28 cellular contexts compared by ENCODE assay signal in the genomic region with DNA sequence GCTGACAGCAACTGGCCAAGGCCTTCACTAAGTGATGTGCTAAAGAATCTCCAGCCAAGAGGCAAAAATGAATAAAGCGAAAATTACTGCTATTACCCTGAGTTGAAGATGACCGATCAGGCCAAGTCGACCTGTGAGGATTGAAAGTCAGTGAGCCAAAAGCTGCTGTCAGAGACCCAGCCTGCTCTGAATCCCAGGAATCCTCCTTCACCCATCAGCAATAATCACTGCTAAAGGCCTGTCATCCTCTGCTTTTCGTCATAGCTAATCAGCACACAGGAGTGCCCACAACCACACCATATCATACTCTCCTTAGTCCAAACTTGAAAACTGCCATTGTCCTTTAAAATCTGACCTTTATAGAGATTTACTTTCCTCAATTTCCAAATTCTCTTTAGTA.
"Had no signal": no experiment of that assay in that cellular context is flagged by ENCODE, and none has a peak within 500 bp of the region (broad histone marks: within the 10 kb centered on the region; RNA-seq: fewer than 3 reads in every experiment).

No MANE protein-coding gene starts in this region.

- ATAC-seq: activated T-helper 17 cell treated with anti-CD3 and anti-CD28 coated beads, Interleukin-2, amount 50 U/mL, for 72 hours; esophagus mucosa; foreskin keratinocyte; heart right ventricle; left lung; lower lobe of right lung; mucosa of descending colon; psoas muscle; stimulated activated naive CD8-positive, alpha-beta T cell treated with anti-CD3 and anti-CD28 coated beads, Interleukin-15, Interleukin-2, amounts not matched to agents 100 U/mL and 50 U/mL, for 24 hours; T-helper 17 cell had no signal

- H3K9me3 ChIP-seq: breast epithelium, left lung, lower lobe of right lung, mucosa of descending colon, psoas muscle, right atrium auricular region, testis, transverse colon had no signal

- H3K36me3 ChIP-seq: breast epithelium, heart right ventricle, left lung, lower lobe of right lung, right atrium auricular region, transverse colon, WERI-Rb-1 had no signal

- H3K4me3 ChIP-seq: breast epithelium, heart right ventricle, left lung, lower lobe of right lung, mucosa of descending colon, psoas muscle, right atrium auricular region, testis, transverse colon had no signal

- DNase-seq: activated CD4-positive, alpha-beta memory T cell treated with anti-CD3 and anti-CD28 coated beads for 36 hours; activated CD4-positive, alpha-beta T cell treated with anti-CD3 and anti-CD28 coated beads, Interleukin-2, amount 10 ng/mL, durations not matched to agents 24 days and 14 days; activated CD4-positive, CD25-positive, alpha-beta regulatory T cell treated with anti-CD3 and anti-CD28 coated beads, Interleukin-2, amount 50 U/mL, for 72 hours; activated CD8-positive, alpha-beta memory T cell treated with anti-CD3 and anti-CD28 coated beads, Interleukin-2, amount 50 U/mL, for 4 hours; activated gamma-delta T cell treated with Interleukin-2 at 50 U/mL for 16 hours; activated naive CD4-positive, alpha-beta T cell treated with anti-CD3 and anti-CD28 coated beads, Interleukin-2, amount 50 U/mL, for 16 hours; activated T-cell treated with anti-CD3 and anti-CD28 coated beads, Interleukin-2, amount 50 U/mL, for 24 hours; amniotic stem cell; central memory CD4-positive, alpha-beta T cell; foreskin keratinocyte; heart right ventricle; left lung; lower lobe of right lung; mucosa of descending colon; nucleus accumbens; psoas muscle; stimulated activated CD4-positive, alpha-beta T cell treated with anti-CD3 and anti-CD28 coated beads, Interleukin-2, amount 100 ng/mL, for 48 hours; stimulated activated naive CD8-positive, alpha-beta T cell treated with anti-CD3 and anti-CD28 coated beads, Interleukin-15, Interleukin-2, amounts not matched to agents 100 U/mL and 50 U/mL, for 24 hours; T-helper 17 cell; T1000; testis; transverse colon; WERI-Rb-1 had no signal

- H3K4me1 ChIP-seq: breast epithelium, foreskin keratinocyte, heart right ventricle, lower lobe of right lung, parathyroid adenoma, psoas muscle, right atrium auricular region, testis, transverse colon had no signal

- H3K27me3 ChIP-seq: breast epithelium, foreskin keratinocyte, heart right ventricle, left lung, right atrium auricular region, testis, transverse colon had no signal
